13 cellular contexts compared by ENCODE assay signal in genomic region chr2:74556159-74556558, GRCh38. TPM values are rescaled to one million over a fixed set of nuclear protein-coding genes. Genes with fewer than 3 reads are reported as not detected.
DNase-seq lines count a peak whose midpoint lies in the region; ATAC-seq and TF ChIP-seq lines count a peak whose summit lies in the region.
"Had no signal": no experiment of that assay in that cellular context is flagged by ENCODE, and none has a peak within 500 bp of the region (broad histone marks: within the 10 kb centered on the region; RNA-seq: fewer than 3 reads in every experiment).

No MANE protein-coding gene starts in this region.

- H3K9me3 Mint-ChIP-seq in CD8-positive, alpha-beta T cell = no peaks in the 10 kb centered on the region
- H3K9me3 Mint-ChIP-seq in chondrocyte (ENCODE audit: low read depth) = no peaks in the 10 kb centered on the region

- peaks cover 11% of the 10 kb centered on the region for H3K27me3 Mint-ChIP-seq in CD8-positive, alpha-beta T cell (ENCODE audit: low read depth)
- no peaks in the 10 kb centered on the region for H3K27me3 Mint-ChIP-seq in chondrocyte (ENCODE audit: low read depth)

- H3K9ac ChIP-seq in rectal smooth muscle tissue (ENCODE audit: low read length) = no peak overlapping the region

- H3K27me3 ChIP-seq in CD8-positive, alpha-beta T cell (ENCODE audit: insufficient read depth, low read length) = no peaks in the 10 kb centered on the region
- H3K27me3 ChIP-seq in HL-60 (ENCODE audit: insufficient read depth, poor library complexity, severe bottlenecking) (no peaks in the 10 kb centered on the region), rectal smooth muscle tissue (ENCODE audit: control insufficient read depth, insufficient read depth, low read length) (no peaks in the 10 kb centered on the region)

- POLR2A ChIA-PET in CD8-positive, alpha-beta T cell (lab: Charles Lee) = no interaction called here

- peak overlapping the region; percentile 76 for H3K27ac Mint-ChIP-seq in CD8-positive, alpha-beta T cell
- no peak overlapping the region for H3K27ac Mint-ChIP-seq in chondrocyte (ENCODE audit: unreplicated experiment)

- CTCF ChIA-PET in CD8-positive, alpha-beta T cell (lab: Charles Lee) = no interaction called here

- peaks cover 13% of the 10 kb centered on the region for H3K4me1 ChIP-seq in CD8-positive, alpha-beta T cell (ENCODE audit: insufficient read depth, low read length)
- H3K4me1 ChIP-seq in rectal smooth muscle tissue (ENCODE audit: control insufficient read depth, insufficient read depth, low read length) = no peaks in the 10 kb centered on the region
- H3K4me1 ChIP-seq: foreskin keratinocyte had no signal

- peaks cover 10% of the 10 kb centered on the region for H3K4me1 Mint-ChIP-seq in CD8-positive, alpha-beta T cell (ENCODE audit: low read depth)
- H3K4me1 Mint-ChIP-seq in chondrocyte (ENCODE audit: low read depth) = peaks cover 55% of the 10 kb centered on the region

- no peak for ATAC-seq in CD8-positive, alpha-beta T cell
- ATAC-seq: foreskin keratinocyte, left cardiac atrium had no signal

- peaks cover 8% of the 10 kb centered on the region for H3K36me3 Mint-ChIP-seq in CD8-positive, alpha-beta T cell
- peaks cover 7% of the 10 kb centered on the region for H3K36me3 Mint-ChIP-seq in chondrocyte (ENCODE audit: low read depth)

- H3K27ac ChIP-seq in CD8-positive, alpha-beta T cell (ENCODE audit: low read depth, low read length) = no peak overlapping the region
- H3K27ac ChIP-seq in HL-60 (replicated peaks) (peak overlapping the region; percentile 94), rectal smooth muscle tissue (ENCODE audit: low read depth, low read length) (no peak overlapping the region)
- H3K27ac ChIP-seq: foreskin keratinocyte had no signal

- TF ChIP-seq CTCF in CD8-positive, alpha-beta T cell (IDR thresholded peaks at IDR 0.05) = no peak
- no peak for TF ChIP-seq CTCF in HL-60 (IDR thresholded peaks at IDR 0.05; ENCODE audit: insufficient read depth, low read length)
- no peak for TF ChIP-seq CTCF in chondrocyte (IDR thresholded peaks at IDR 0.05)

- H3K4me3 ChIP-seq in CD8-positive, alpha-beta T cell (ENCODE audit: low read depth, low read length) = no peak overlapping the region
- H3K4me3 ChIP-seq in HL-60 (replicated peaks; ENCODE audit: insufficient read depth, low read length) (peak overlapping the region; percentile 84), rectal smooth muscle tissue (ENCODE audit: low read length) (peak overlapping the region; percentile 97)

- H3K9me3 ChIP-seq in CD8-positive, alpha-beta T cell (ENCODE audit: low read length) = no peaks in the 10 kb centered on the region

- H3K4me3 Mint-ChIP-seq in CD8-positive, alpha-beta T cell = peak overlapping the region; percentile 91
- H3K4me3 Mint-ChIP-seq in chondrocyte (ENCODE audit: unreplicated experiment) = peak overlapping the region; percentile 97

- intact Hi-C loops in CD8-positive, alpha-beta T cell (cut with DNase I, micrococcal nuclease) = loop anchor here in 1 of 2 experiments (10.0 kb wide), 2 partner anchors 99 to 399 kb away; partner anchors contain the start of genes POLE4 and SEMA4F

- DNase-seq in CD8-positive, alpha-beta T cell = no peak
- DNase-seq in HL-60 (ENCODE audit: low read depth in 1 of 2, low spot score in 1 of 2) (no peak), chondrocyte (ENCODE audit: low spot score) (no peak), NCI-H82 treated with DMSO at 0.1 percent for 48 hours (lab: John Stamatoyannopoulos, UW; ENCODE audit: unreplicated experiment) (no peak), GOT3 (lab: John Stamatoyannopoulos, UW) (no peak), cortex of kidney (lab: John Stamatoyannopoulos, UW) (no peak)
- DNase-seq: foreskin keratinocyte, left cardiac atrium, NCI-H1694, OCI-M1, T-helper 9 cell had no signal

- no peaks in the 10 kb centered on the region for H3K36me3 ChIP-seq in CD8-positive, alpha-beta T cell (ENCODE audit: insufficient read depth, low read length)
- no peaks in the 10 kb centered on the region for H3K36me3 ChIP-seq in rectal smooth muscle tissue (ENCODE audit: control insufficient read depth, insufficient read depth, low read length)

RNA-seq across cellular contexts. Expression of gene DOK1, which starts 1.6 kb away (rescaled TPM):
- total RNA-seq in CD8-positive, alpha-beta T cell = 1 to 10 TPM; 5.2 to 5.3 TPM
- total RNA-seq in chondrocyte = 33.6 to 46.0 TPM (median 44.4 TPM) in 3 replicates

RNA-seq across cellular contexts. Expression of gene LOXL3, which starts 2.4 kb away (rescaled TPM):
- total RNA-seq in CD8-positive, alpha-beta T cell = not detected
- 107 to 112 TPM (median 109 TPM) in 3 replicates for total RNA-seq in chondrocyte

RNA-seq across cellular contexts. Expression of gene HTRA2, which starts 26.4 kb away (rescaled TPM):
- 10 to 100 TPM; 15.7 TPM for total RNA-seq in CD8-positive, alpha-beta T cell
- 23.8 to 31.2 TPM (median 24.2 TPM) in 3 replicates for total RNA-seq in chondrocyte

RNA-seq across cellular contexts. Expression of gene AUP1, which starts 26.7 kb away (rescaled TPM):
- 100 to 1,000 TPM; 201 to 202 TPM for total RNA-seq in CD8-positive, alpha-beta T cell
- 76.8 to 94.3 TPM (median 79.8 TPM) in 3 replicates for total RNA-seq in chondrocyte

RNA-seq across cellular contexts. Expression of gene DQX1, which starts 30.1 kb away (rescaled TPM):
- total RNA-seq in CD8-positive, alpha-beta T cell = under 1 TPM in 1 of 2 experiments, not detected in 1; 0.17 TPM
- total RNA-seq in chondrocyte = 0.34 TPM in 1 of 3 replicates, not detected in the others
- total RNA-seq: left cardiac atrium, posterior vena cava had no signal

Comparison
In these comparisons a context has a peak if more than half of its experiments do, and no peak if none do; other contexts are left out.
1. RNA of gene LOXL3, which starts 2.4 kb away (total RNA-seq): 107 to 112 TPM in chondrocyte; not detected in CD8-positive, alpha-beta T cell; every median in the first group is over 100 times any median in the second.